In genomic region chr1:79052829-79053449, GRCh38 we compare ENCODE assay signal across 8 cellular contexts. TPM values are rescaled to one million over a fixed set of nuclear protein-coding genes. Genes with fewer than 3 reads are reported as not detected.
DNase-seq lines count a peak whose midpoint lies in the region; ATAC-seq and TF ChIP-seq lines count a peak whose summit lies in the region.

No MANE protein-coding gene starts in this region.

- H3K27ac ChIP-seq in ascending aorta (no peak overlapping the region), neural progenitor cell (no peak overlapping the region)

- no peak for TF ChIP-seq CTCF in GM12875 (IDR thresholded peaks at IDR 0.05; ENCODE audit: borderline replicate concordance, insufficient read depth, low read depth, low read length)
- TF ChIP-seq CTCF in fibroblast of villous mesenchyme (IDR thresholded peaks at IDR 0.05; ENCODE audit: insufficient read depth, low read depth, low read length), result no peak
- TF ChIP-seq CTCF in ascending aorta (IDR thresholded peaks at IDR 0.05), result no peak
- TF ChIP-seq CTCF in neural progenitor cell (IDR thresholded peaks at IDR 0.05), result no peak

- H3K4me1 ChIP-seq in ascending aorta (no peaks in the 10 kb centered on the region), neural progenitor cell (no peaks in the 10 kb centered on the region)

- intact Hi-C loops in ascending aorta (cut with DNase I), result no loop called here

- no peaks in the 10 kb centered on the region for H3K27me3 Mint-ChIP-seq in neural progenitor cell (ENCODE audit: insufficient read depth, low read depth)

- H3K36me3 ChIP-seq in ascending aorta (no peaks in the 10 kb centered on the region), neural progenitor cell (no peaks in the 10 kb centered on the region)

- no peaks in the 10 kb centered on the region for H4K20me1 ChIP-seq in neural progenitor cell (ENCODE audit: low read depth)

- H3F3A ChIP-seq in neural progenitor cell (ENCODE audit: low read depth), result no peaks in the 10 kb centered on the region

- no peak overlapping the region for H3K4me3 Mint-ChIP-seq in neural progenitor cell

- H3K27ac Mint-ChIP-seq in neural progenitor cell, result no peak overlapping the region

- DNase-seq in fibroblast of villous mesenchyme (ENCODE audit: low read depth), result no peak
- DNase-seq in ascending aorta (ENCODE audit: low spot score in 2 of 2), result no peak
- DNase-seq in superior temporal gyrus (ENCODE audit: extremely low spot score), result no peak
- no peak for DNase-seq in D341Med (ENCODE audit: low spot score)
- no peak for DNase-seq in neural progenitor cell (ENCODE audit: low spot score)

- H3K4me3 ChIP-seq in GM12875 (ENCODE audit: low read depth, low read length), result peak overlapping the region; percentile 10
- peak overlapping the region; percentile 29 for H3K4me3 ChIP-seq in fibroblast of villous mesenchyme (ENCODE audit: low read depth, low read length)
- peak overlapping the region in 1 of 2 donors; percentile 53 for H3K4me3 ChIP-seq in ascending aorta
- no peak overlapping the region for H3K4me3 ChIP-seq in neural progenitor cell

- H3K9ac ChIP-seq in neural progenitor cell, result no peak overlapping the region

- H3K27me3 ChIP-seq in ascending aorta, result no peaks in the 10 kb centered on the region
- H3K27me3 ChIP-seq in neural progenitor cell, result no peaks in the 10 kb centered on the region

- peaks cover 10% of the 10 kb centered on the region for H3K9me3 Mint-ChIP-seq in neural progenitor cell

- no peaks in the 10 kb centered on the region for H3K9me3 ChIP-seq in ascending aorta
- H3K9me3 ChIP-seq in neural progenitor cell (ENCODE audit: low read depth), result no peaks in the 10 kb centered on the region

- H3K79me2 ChIP-seq in neural progenitor cell (ENCODE audit: low read depth), result no peaks in the 10 kb centered on the region

- H3K4me2 ChIP-seq in neural progenitor cell, result no peak overlapping the region

- ATAC-seq in GM21423 (IDR thresholded peaks at IDR 0.05; ENCODE audit: unreplicated experiment) (peak; percentile 99), HG03571 (IDR thresholded peaks at IDR 0.05; ENCODE audit: unreplicated experiment) (peak; percentile 99)

- no peaks in the 10 kb centered on the region for H3K36me3 Mint-ChIP-seq in neural progenitor cell

- H3K4me1 Mint-ChIP-seq in neural progenitor cell, result no peaks in the 10 kb centered on the region

- H2AFZ ChIP-seq in neural progenitor cell (replicated peaks), result no peak overlapping the region

RNA-seq across cellular contexts. Expression of gene ADGRL4, which starts 46.4 kb away (rescaled TPM):
- 1.9 and 4.7 TPM in 2 replicates for total RNA-seq in fibroblast of villous mesenchyme
- 73.5 TPM for total RNA-seq in ascending aorta
- total RNA-seq in neural progenitor cell (ENCODE audit: low replicate concordance), result 0.07 and 0.31 TPM in 2 replicates

Comparison
In these comparisons a context has a peak if more than half of its experiments do, and no peak if none do; other contexts are left out.
1. RNA of gene ADGRL4, which starts 46.4 kb away (total RNA-seq): 73.5 TPM in ascending aorta (single experiment); 1.9 to 4.7 TPM in fibroblast of villous mesenchyme and 0.07 to 0.31 TPM in neural progenitor cell; every median in the first group is over 10 times any median in the second.